ENCODE assay signal across 14 cellular contexts in genomic region chr21:46426313-46427046, GRCh38.
"Had no signal": no experiment of that assay in that cellular context is flagged by ENCODE, and none has a peak within 500 bp of the region (broad histone marks: within the 10 kb centered on the region; RNA-seq: fewer than 3 reads in every experiment).

No MANE protein-coding gene starts in this region.

- H3K4me1 ChIP-seq: gastrocnemius medialis, prostate gland, suprapubic skin, upper lobe of left lung had no signal

- H3K4me3 ChIP-seq: gastrocnemius medialis, prostate gland, skin epidermis, suprapubic skin, upper lobe of left lung had no signal

- ATAC-seq: left lobe of liver had no signal

- H3K27ac Mint-ChIP-seq: endodermal cell had no signal

- DNase-seq: dermis blood vessel endothelial cell, endodermal cell, naive B cell, nucleus accumbens, right cardiac atrium, SW 1271 had no signal

- H3K27ac ChIP-seq: prostate gland, suprapubic skin had no signal

- H3K9me3 ChIP-seq: gastrocnemius medialis, prostate gland, suprapubic skin, upper lobe of left lung had no signal

- H3K4me3 Mint-ChIP-seq: endodermal cell; naive B cell; T-helper 2 cell treated with Interferon-gamma antibody and Interleukin-4, amounts not matched to agents 5 μg/mL and 100 μg/mL, for 36 hours had no signal

- H3K9me3 Mint-ChIP-seq: activated T-cell treated with anti-CD3 and anti-CD28 coated beads, Interleukin-2, amount 50 U/mL, for 4 hours; endodermal cell; naive B cell; T-helper 2 cell treated with Interferon-gamma antibody and Interleukin-4, amounts not matched to agents 5 μg/mL and 100 μg/mL, for 36 hours had no signal

- H3K27me3 ChIP-seq: gastrocnemius medialis, suprapubic skin, upper lobe of left lung had no signal

- H3K4me1 Mint-ChIP-seq: endodermal cell had no signal

- H3K27me3 Mint-ChIP-seq: naive B cell had no signal
